ENCODE assay signal across 9 cellular contexts in the genomic region with DNA sequence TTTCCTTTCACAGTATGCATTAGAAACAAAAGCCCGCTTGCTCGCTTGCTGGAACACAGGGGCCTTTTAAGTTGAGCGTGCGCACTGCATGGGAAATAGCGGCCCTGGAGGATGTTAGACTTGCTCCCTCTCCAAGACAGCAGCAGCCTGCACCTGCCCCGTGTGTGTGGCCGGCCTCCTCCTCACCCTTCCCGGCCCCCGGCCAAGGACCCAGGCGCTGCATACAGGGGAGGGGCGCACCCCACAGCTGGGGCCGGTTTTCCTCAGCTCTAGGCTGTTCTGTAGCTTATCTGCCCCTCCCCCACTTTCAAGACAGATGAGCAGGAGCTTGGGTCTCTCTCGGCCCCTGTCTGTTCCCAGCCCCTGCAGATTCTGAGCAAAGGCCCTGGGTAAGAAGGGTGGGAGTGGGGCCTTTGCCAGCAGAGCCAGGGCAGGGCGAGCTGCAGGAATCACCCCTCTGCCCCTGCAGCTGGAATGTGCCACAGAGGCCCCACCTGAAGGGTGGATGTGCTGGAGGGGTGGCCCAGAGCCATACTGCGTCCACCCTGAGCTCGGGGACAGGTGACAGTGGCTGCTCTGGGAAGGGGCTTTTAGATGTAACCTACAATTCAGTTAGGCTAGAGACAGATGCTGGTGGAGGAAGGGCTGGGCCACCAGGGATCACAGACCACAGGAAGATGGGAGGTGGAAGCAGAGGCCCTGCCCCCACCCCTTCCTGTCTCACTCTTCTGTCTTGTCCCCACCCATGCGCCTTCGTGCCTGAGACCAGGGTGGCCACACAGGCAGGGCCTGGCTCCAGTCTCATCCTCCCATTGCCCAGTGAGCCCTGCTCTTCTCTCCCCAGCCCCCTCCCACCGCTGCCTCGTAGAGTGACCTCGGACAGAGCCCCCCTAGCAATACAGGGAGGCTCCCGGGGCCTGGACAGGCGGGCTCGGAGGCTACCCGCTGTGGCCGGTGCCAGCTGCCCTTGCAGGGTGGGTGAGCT.
DNase-seq lines count a peak whose midpoint lies in the region; ATAC-seq and TF ChIP-seq lines count a peak whose summit lies in the region.
"Had no signal": no experiment of that assay in that cellular context is flagged by ENCODE, and none has a peak within 500 bp of the region (broad histone marks: within the 10 kb centered on the region; RNA-seq: fewer than 3 reads in every experiment).

No MANE protein-coding gene starts in this region.

- H3K4me2 ChIP-seq in mesenchymal stem cell (ENCODE audit: low read length, poor library complexity, severe bottlenecking): no peak overlapping the region

- no peak overlapping the region for H2AK5ac ChIP-seq in mesenchymal stem cell (ENCODE audit: low read length, severe bottlenecking)

- 81% methylated on average over 26 of the region's 26 CpGs for WGBS in mesenchymal stem cell
- 86% methylated on average over 26 of the region's 26 CpGs for WGBS in suprapubic skin

- H3K9ac ChIP-seq in mesenchymal stem cell (ENCODE audit: low read length): no peak overlapping the region

- H3K4ac ChIP-seq in mesenchymal stem cell (ENCODE audit: low read depth in 1 of 2, low read length in 2 of 2): no peak overlapping the region

- TF ChIP-seq POLR2A in suprapubic skin (IDR thresholded peaks at IDR 0.05): no peak

- no peak overlapping the region for H2BK15ac ChIP-seq in mesenchymal stem cell (ENCODE audit: low read depth, poor library complexity, severe bottlenecking)

- H3K18ac ChIP-seq in mesenchymal stem cell (ENCODE audit: low read depth in 1 of 2, low read length in 2 of 2): no peak overlapping the region

- peaks cover 12% of the 10 kb centered on the region for H3K79me1 ChIP-seq in mesenchymal stem cell (replicated peaks; ENCODE audit: low read length, poor library complexity, severe bottlenecking)

- H3K4me1 ChIP-seq in mesenchymal stem cell (ENCODE audit: control insufficient read depth, insufficient read depth, low read depth, low read length): peaks cover 16% of the 10 kb centered on the region
- H3K4me1 ChIP-seq in suprapubic skin: no peaks in the 10 kb centered on the region

- no peak overlapping the region for H2BK12ac ChIP-seq in mesenchymal stem cell (ENCODE audit: low read length in 2 of 2)

- H3K14ac ChIP-seq in mesenchymal stem cell (ENCODE audit: low read length in 2 of 2): no peak overlapping the region

- no peak for TF ChIP-seq CTCF in suprapubic skin (IDR thresholded peaks at IDR 0.05)

- no peak overlapping the region for H2AFZ ChIP-seq in mesenchymal stem cell (ENCODE audit: low read depth, low read length)

- H3K27ac ChIP-seq in mesenchymal stem cell (ENCODE audit: low read length, poor library complexity, severe bottlenecking) (no peak overlapping the region), suprapubic skin (no peak overlapping the region)
- H3K27ac ChIP-seq: skin epidermis had no signal

- no peak for ATAC-seq in GM18520 (IDR thresholded peaks at IDR 0.05; ENCODE audit: unreplicated experiment)

- H2BK120ac ChIP-seq in mesenchymal stem cell (ENCODE audit: low read depth, low read length): no peak overlapping the region

- H3K36me3 ChIP-seq in H7 (replicated peaks; ENCODE audit: control insufficient read depth, insufficient read depth, low read length): peaks cover 8% of the 10 kb centered on the region
- peaks cover 12 to 62% of the 10 kb centered on the region in 2 experiments for H3K36me3 ChIP-seq in mesenchymal stem cell (ENCODE audit: control insufficient read depth in 1 of 2, insufficient read depth in 2 of 2, low read depth in 1 of 2, low read length in 2 of 2)
- peaks cover 43% of the 10 kb centered on the region for H3K36me3 ChIP-seq in suprapubic skin

- DNase-seq in H7 (peak; percentile 86), NCI-H2227 (lab: John Stamatoyannopoulos, UW; ENCODE audit: unreplicated experiment) (peak; percentile 60), ecto neural progenitor cell (ENCODE audit: low spot score) (peak; percentile 65), posterior vena cava (ENCODE audit: low spot score) (peak; percentile 73), mesenchymal stem cell (no peak), suprapubic skin (ENCODE audit: low spot score in 2 of 2) (no peak)
- DNase-seq: DMS79 treated with DMSO at 0.1 percent for 48 hours had no signal

- H3K23ac ChIP-seq in mesenchymal stem cell (ENCODE audit: low read length in 2 of 2): no peak overlapping the region

- H3K4me3 ChIP-seq in H7 (ENCODE audit: insufficient read depth, low read depth, low read length) (no peak overlapping the region), mesenchymal stem cell (ENCODE audit: insufficient read depth in 1 of 2, low read depth in 1 of 2, low read length in 2 of 2) (no peak overlapping the region), suprapubic skin (no peak overlapping the region)
- H3K4me3 ChIP-seq: skin epidermis had no signal

- H3K27me3 ChIP-seq in H7 (ENCODE audit: control insufficient read depth, insufficient read depth, low read length) (no peaks in the 10 kb centered on the region), mesenchymal stem cell (ENCODE audit: control insufficient read depth in 1 of 2, insufficient read depth in 1 of 2, low read length in 2 of 2) (no peaks in the 10 kb centered on the region), suprapubic skin (no peaks in the 10 kb centered on the region)

- H4K91ac ChIP-seq in mesenchymal stem cell (ENCODE audit: low read length): no peak overlapping the region

- no peak overlapping the region for H4K8ac ChIP-seq in mesenchymal stem cell (ENCODE audit: low read length)

- H3K9me3 ChIP-seq in mesenchymal stem cell (ENCODE audit: control insufficient read depth, low read length) (peaks cover under 1% of the 10 kb centered on the region), suprapubic skin (no peaks in the 10 kb centered on the region)

- no peak overlapping the region for H2BK5ac ChIP-seq in mesenchymal stem cell (ENCODE audit: low read depth, low read length, poor library complexity, severe bottlenecking)

- intact Hi-C loops in posterior vena cava (cut with DNase I): loop anchor here in 1 of 2 donors (5.0 kb wide), 1 partner anchor 707 kb away; no protein-coding TSS in a partner anchor

- no peak for TF ChIP-seq EP300 in suprapubic skin (IDR thresholded peaks at IDR 0.05)

Comparison
In these comparisons a context has a peak if more than half of its experiments do, and no peak if none do; other contexts are left out.
1. DNase-seq: peak in H7 (single experiment), NCI-H2227 (single experiment), ecto neural progenitor cell (single experiment) and posterior vena cava (single experiment); none in mesenchymal stem cell (single experiment) and suprapubic skin (0 of 2).